Comparison of ENCODE assay signal across 1 cellular context in genomic region chr18:28041366-28041765, GRCh38.
TF ChIP-seq lines count a peak whose summit lies in the region.

No MANE protein-coding gene starts in this region.

TF ChIP-seq in HepG2, 621 proteins besides CTCF, POLR2A, EP300 and RAD21 (continued from another document):
- no peak for TF ChIP-seq BRD4 (CRISPR knock-in tag; IDR thresholded peaks at IDR 0.05)
- TF ChIP-seq, protein P1, sequence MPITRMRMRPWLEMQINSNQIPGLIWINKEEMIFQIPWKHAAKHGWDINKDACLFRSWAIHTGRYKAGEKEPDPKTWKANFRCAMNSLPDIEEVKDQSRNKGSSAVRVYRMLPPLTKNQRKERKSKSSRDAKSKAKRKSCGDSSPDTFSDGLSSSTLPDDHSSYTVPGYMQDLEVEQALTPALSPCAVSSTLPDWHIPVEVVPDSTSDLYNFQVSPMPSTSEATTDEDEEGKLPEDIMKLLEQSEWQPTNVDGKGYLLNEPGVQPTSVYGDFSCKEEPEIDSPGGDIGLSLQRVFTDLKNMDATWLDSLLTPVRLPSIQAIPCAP (CRISPR knock-in tag; IDR thresholded peaks at IDR 0.05; ENCODE audit: low read depth), result no peak
- TF ChIP-seq ARNTL (CRISPR knock-in tag; IDR thresholded peaks at IDR 0.05), result no peak
- no peak for TF ChIP-seq ZSCAN29 (CRISPR knock-in tag; conservative IDR thresholded peaks at IDR 0.05)
